1 cellular context compared by ENCODE assay signal in genomic region chr13:102550507-102550906, GRCh38.
TF ChIP-seq lines count a peak whose summit lies in the region.

No MANE protein-coding gene starts in this region.

TF ChIP-seq in GM23338, 12 proteins besides CTCF, POLR2A, EP300 and RAD21 (continued from another document):
- no peak for TF ChIP-seq ZNF462 (CRISPR knock-in tag; IDR thresholded peaks at IDR 0.05)
- TF ChIP-seq ZNF114 (CRISPR knock-in tag; IDR thresholded peaks at IDR 0.05): no peak
- no peak for TF ChIP-seq STAT1 (IDR thresholded peaks at IDR 0.05; ENCODE audit: unreplicated experiment)
- TF ChIP-seq ETS1 (IDR thresholded peaks at IDR 0.05): no peak
TF ChIP-seq in GM23338: peak in this region for 0.
